8 cellular contexts compared by ENCODE assay signal in the genomic region with DNA sequence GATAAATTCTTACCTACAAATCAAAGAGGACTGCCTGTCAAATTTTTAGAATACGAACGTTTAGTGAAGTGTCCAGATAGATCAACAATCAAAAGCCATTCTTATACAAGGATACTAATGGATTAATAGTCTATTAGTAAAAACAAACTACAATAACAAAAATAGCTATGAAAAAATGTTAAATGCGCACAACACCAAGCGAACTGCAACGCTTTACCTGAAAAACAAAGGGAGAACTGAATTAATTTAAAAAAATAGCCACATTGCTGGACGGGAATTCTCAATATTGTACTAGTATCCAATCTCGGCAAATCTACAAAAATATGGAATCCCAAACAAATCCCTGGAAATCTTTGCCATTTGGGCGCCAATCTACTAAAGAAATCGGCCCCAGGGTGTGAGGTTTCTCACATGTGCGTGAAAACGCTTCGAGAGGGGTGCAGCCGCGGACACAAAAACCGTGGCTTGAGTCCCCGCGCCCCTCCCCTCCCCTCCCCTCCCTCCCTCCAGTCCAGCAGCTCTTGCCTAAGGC. TPM values are rescaled to one million over a fixed set of nuclear protein-coding genes. Genes with fewer than 3 reads are reported as not detected.
DNase-seq lines count a peak whose midpoint lies in the region; ATAC-seq and TF ChIP-seq lines count a peak whose summit lies in the region.

No MANE protein-coding gene starts in this region.

- ATAC-seq in GM23338 (no peak), SK-N-SH treated with all-trans-retinoic acid at 6 μM for 48 hours (peak; percentile 1), omental fat pad (ENCODE audit: low FRiP score) (no peak), HG03565 (IDR thresholded peaks at IDR 0.05; ENCODE audit: unreplicated experiment) (no peak), GM18858 (IDR thresholded peaks at IDR 0.05; ENCODE audit: unreplicated experiment) (no peak)

- peaks cover 16% of the 10 kb centered on the region for H3K4me1 ChIP-seq in GM23338 (ENCODE audit: insufficient read depth)

- peak overlapping the region; percentile 85 for H3K4me3 Mint-ChIP-seq in GM23338

- peaks cover 6% of the 10 kb centered on the region for H3K27me3 Mint-ChIP-seq in GM23338 (ENCODE audit: insufficient read depth, low read depth, poor library complexity)

- peaks cover 8% of the 10 kb centered on the region for H3F3A ChIP-seq in GM23338 (replicated peaks; ENCODE audit: low read depth)

- H3K9me2 ChIP-seq in GM23338 (ENCODE audit: insufficient read depth): no peaks in the 10 kb centered on the region

- peak overlapping the region; percentile 79 for H3K4me2 ChIP-seq in GM23338

- H3K4me3 ChIP-seq in GM23338: peak overlapping the region; percentile 74
- H3K4me3 ChIP-seq in fibroblast of pulmonary artery (replicated peaks; ENCODE audit: low read depth, low read length): peak overlapping the region; percentile 80
- peak overlapping the region; percentile 78 for H3K4me3 ChIP-seq in retinal pigment epithelial cell (ENCODE audit: low read length)

- no peaks in the 10 kb centered on the region for H3K27me3 ChIP-seq in GM23338 (ENCODE audit: insufficient read depth)

- TF ChIP-seq CTCF in GM23338 (conservative IDR thresholded peaks at IDR 0.05; ENCODE audit: low read depth in 2 of 2) (no peak), fibroblast of pulmonary artery (IDR thresholded peaks at IDR 0.05; ENCODE audit: low read length, missing control alignments) (no peak), retinal pigment epithelial cell (conservative IDR thresholded peaks at IDR 0.05; ENCODE audit: low read depth, low read length) (no peak), omental fat pad (IDR thresholded peaks at IDR 0.05) (no peak)

- DNase-seq in GM23338 (ENCODE audit: low spot score) (no peak), fibroblast of pulmonary artery (ENCODE audit: low read depth) (no peak), retinal pigment epithelial cell (ENCODE audit: low read depth) (no peak), middle frontal gyrus (ENCODE audit: extremely low spot score, low spot score) (no peak), omental fat pad (ENCODE audit: low spot score) (no peak)

- H3K36me3 ChIP-seq in GM23338 (ENCODE audit: insufficient read depth): no peaks in the 10 kb centered on the region

- H3K4me1 Mint-ChIP-seq in GM23338: peaks cover 34% of the 10 kb centered on the region

- peak overlapping the region; percentile 66 for H3K27ac Mint-ChIP-seq in GM23338

- H4K20me1 ChIP-seq in GM23338 (replicated peaks; ENCODE audit: insufficient read depth): no peaks in the 10 kb centered on the region

- H3K27ac ChIP-seq in GM23338 (ENCODE audit: low read depth): peak overlapping the region; percentile 99

- H3K9me3 Mint-ChIP-seq in GM23338: no peaks in the 10 kb centered on the region

- no peak overlapping the region for H2AFZ ChIP-seq in GM23338

- no peaks in the 10 kb centered on the region for H3K36me3 Mint-ChIP-seq in GM23338 (ENCODE audit: low read depth)

- no peaks in the 10 kb centered on the region for H3K79me2 ChIP-seq in GM23338 (replicated peaks; ENCODE audit: insufficient read depth)

TF ChIP-seq in GM23338, 12 proteins besides CTCF, POLR2A, EP300 and RAD21 (continues in another document):
- no peak for TF ChIP-seq POLR2AphosphoS5 (IDR thresholded peaks at IDR 0.05; ENCODE audit: low read depth)

TF ChIP-seq in SK-N-SH treated with all-trans-retinoic acid at 6 μM for 48 hours, 23 proteins besides CTCF, POLR2A, EP300 and RAD21:
- TF ChIP-seq TOX (CRISPR knock-in tag; IDR thresholded peaks at IDR 0.05; ENCODE audit: borderline replicate concordance) (peak; percentile 13; the same call in 1 of the 2 replicates), ZC3H10 (CRISPR knock-in tag; IDR thresholded peaks at IDR 0.05) (no peak)

RNA-seq across cellular contexts. Expression of gene TRAF5, which starts 55.6 kb away (rescaled TPM):
- total RNA-seq in GM23338 (2014; rRNA removed; shearing (Covaris generic)): 17.8 and 18.9 TPM in 2 replicates
- polyA plus RNA-seq in GM23338 (2016; fragmentation: Nextera tagmentation; extraction: Ambion mirVana): 7.4 and 9.2 TPM in 2 replicates
- total RNA-seq in omental fat pad: 10 to 100 TPM; 14.8 to 24.5 (median 18.7) TPM
